In genomic region chr13:49593876-49594275, GRCh38 we compare ENCODE assay signal across 1 cellular context. TPM values are rescaled to one million over a fixed set of nuclear protein-coding genes. Genes with fewer than 3 reads are reported as not detected.
"Had no signal": no experiment of that assay in that cellular context is flagged by ENCODE, and none has a peak within 500 bp of the region (broad histone marks: within the 10 kb centered on the region; RNA-seq: fewer than 3 reads in every experiment).

No MANE protein-coding gene starts in this region.

RNA-seq across cellular contexts. Expression of gene ARL11, which starts 34.4 kb away (rescaled TPM):
- total RNA-seq: G401 had no signal
